ENCODE assay signal across 29 cellular contexts in the genomic region with DNA sequence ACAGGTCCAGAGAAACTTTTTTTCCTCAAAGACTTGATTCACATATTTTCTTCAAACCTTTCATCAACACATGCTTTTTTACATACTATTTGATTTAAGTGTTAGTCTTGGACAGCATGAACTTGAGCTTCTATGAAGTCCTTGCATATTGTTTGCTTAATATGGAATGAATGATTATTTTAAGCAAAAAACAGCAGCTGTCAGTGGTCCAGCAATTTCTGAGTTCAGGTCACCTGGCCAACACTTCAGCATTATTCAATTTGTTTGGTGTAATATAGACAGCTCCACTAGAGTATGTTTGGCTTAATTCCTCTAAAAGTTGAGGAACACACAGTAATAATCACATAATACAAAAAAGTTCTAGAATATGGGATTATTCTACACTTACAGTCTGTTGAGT.
DNase-seq lines count a peak whose midpoint lies in the region; ATAC-seq, FAIRE-seq and TF ChIP-seq lines count a peak whose summit lies in the region.
"Had no signal": no experiment of that assay in that cellular context is flagged by ENCODE, and none has a peak within 500 bp of the region (broad histone marks: within the 10 kb centered on the region; RNA-seq: fewer than 3 reads in every experiment).

No MANE protein-coding gene starts in this region.

- H3K9me3 ChIP-seq in body of pancreas (no peaks in the 10 kb centered on the region), pancreas (peaks cover 0 to 3% (median 0%) of the 10 kb centered on the region in 4 donors)
- H3K9me3 ChIP-seq: A549; BE2C; BLaER1; BLaER1 treated with 17β-estradiol and CSF1 and Interleukin-3, amounts not matched to agents 10 nM and 100 nM; Caco-2 had no signal

- TF ChIP-seq POLR2A in body of pancreas (IDR thresholded peaks at IDR 0.05), result no peak

- H3K36me3 ChIP-seq in body of pancreas (replicated peaks in 1 of 2; ENCODE audit: insufficient read depth in 1 of 2, low read depth in 2 of 2) (no peaks in the 10 kb centered on the region), pancreas (no peaks in the 10 kb centered on the region)
- H3K36me3 ChIP-seq: BE2C; BLaER1; BLaER1 treated with 17β-estradiol and CSF1 and Interleukin-3, amounts not matched to agents 10 nM and 100 nM had no signal

- H3K27me3 ChIP-seq in body of pancreas, result no peaks in the 10 kb centered on the region
- H3K27me3 ChIP-seq in pancreas, result no peaks in the 10 kb centered on the region
- H3K27me3 ChIP-seq: BE2C; BLaER1; BLaER1 treated with 17β-estradiol and CSF1 and Interleukin-3, amounts not matched to agents 10 nM and 100 nM had no signal

- H3K27ac ChIP-seq in body of pancreas, result no peak overlapping the region
- H3K27ac ChIP-seq in pancreas, result peak overlapping the region in 1 of 4 donors; percentile 9
- H3K27ac ChIP-seq: 22Rv1; A549; BLaER1; BLaER1 treated with 17β-estradiol and CSF1 and Interleukin-3, amounts not matched to agents 10 nM and 100 nM; C4-2B had no signal

- H3K4me3 ChIP-seq in body of pancreas (no peak overlapping the region), pancreas (no peak overlapping the region)
- H3K4me3 ChIP-seq: A549; BLaER1; BLaER1 treated with 17β-estradiol and CSF1 and Interleukin-3, amounts not matched to agents 10 nM and 100 nM had no signal

- H3K4me1 ChIP-seq in body of pancreas (peaks cover 8% of the 10 kb centered on the region), pancreas (peaks cover 0 to 28% (median 13%) of the 10 kb centered on the region in 3 donors)
- H3K4me1 ChIP-seq: A549; BLaER1; BLaER1 treated with 17β-estradiol and CSF1 and Interleukin-3, amounts not matched to agents 10 nM and 100 nM had no signal

- ATAC-seq in body of pancreas (peak; percentile 63), pancreas (peak; percentile 60 to 88 (median 69))
- ATAC-seq: A549; CD8-positive, alpha-beta T cell had no signal

- DNase-seq in body of pancreas (peak in 3 of 4 donors; percentile 8 to 46 (median 13)), pancreas (peak in 1 of 6 donors; percentile 9), NOMO-1 treated with DMSO at 0.1 percent for 48 hours (lab: John Stamatoyannopoulos, UW; ENCODE audit: unreplicated experiment) (no peak)
- DNase-seq in NK-92 treated with Interleukin-12 subunit alpha and Interleukin-12 subunit beta, amount 100 ng/mL, for 24 hours (lab: John Stamatoyannopoulos, UW), result no peak
- DNase-seq: 8988T; ACHN; AML-193; BE2C; C1 segment of cervical spinal cord; Caco-2; Calu3; CD4-positive, alpha-beta memory T cell; CD4-positive, alpha-beta T cell; CD4-positive, CD25-positive, alpha-beta regulatory T cell; CD8-positive, alpha-beta memory T cell; CD8-positive, alpha-beta T cell; COR-L47; DMS 273 treated with DMSO at 0.1 percent for 48 hours; DMS153; DMS53; DMS79; DMS79 treated with DMSO at 0.1 percent for 48 hours; DND-41; EL had no signal

- FAIRE-seq in pancreas (lab: Jason Lieb, UNC), result no peak
- FAIRE-seq: A549 had no signal

- TF ChIP-seq CTCF in body of pancreas (IDR thresholded peaks at IDR 0.05) (peak in 1 of 7 experiments; percentile 22), pancreas (IDR thresholded peaks at IDR 0.05) (no peak)

- intact Hi-C loops in body of pancreas (cut with DNase I), result no loop called here
- intact Hi-C loops in pancreas (cut with DNase I), result no loop called here

Comparison
In these comparisons a context has a peak if more than half of its experiments do, and no peak if none do; other contexts are left out.
1. DNase-seq: peak in body of pancreas (3 of 4); none in NK-92 treated with Interleukin-12 subunit alpha and Interleukin-12 subunit beta, amount 100 ng/mL, for 24 hours (single experiment) and NOMO-1 treated with DMSO at 0.1 percent for 48 hours (single experiment).